In genomic region chr3:175608351-175608750, GRCh38 we compare ENCODE assay signal across 15 cellular contexts.
"Had no signal": no experiment of that assay in that cellular context is flagged by ENCODE, and none has a peak within 500 bp of the region (broad histone marks: within the 10 kb centered on the region; RNA-seq: fewer than 3 reads in every experiment).

No MANE protein-coding gene starts in this region.

- H3K4me3 ChIP-seq: colonic mucosa, esophagus muscularis mucosa, psoas muscle, stomach, thoracic aorta had no signal

- ATAC-seq: natural killer cell treated with Interleukin-12 subunit alpha and Interleukin-12 subunit beta and Interleukin-15 and Interleukin-18, amount 100 ng/mL, for 72 hours; psoas muscle; sciatic nerve; WTC11 had no signal

- H3K27ac ChIP-seq: colonic mucosa, esophagus muscularis mucosa, psoas muscle, stomach, thoracic aorta had no signal

- H3K36me3 ChIP-seq: colonic mucosa, esophagus muscularis mucosa, stomach, thoracic aorta had no signal

- H3K27me3 ChIP-seq: colonic mucosa, esophagus muscularis mucosa, stomach had no signal

- DNase-seq: activated CD4-positive, alpha-beta memory T cell treated with anti-CD3 and anti-CD28 coated beads, Interleukin-2, amount 10 ng/mL, durations not matched to agents 7 days and 5 days; activated CD4-positive, alpha-beta T cell treated with anti-CD3 and anti-CD28 coated beads for 4 hours; activated naive CD4-positive, alpha-beta T cell treated with anti-CD3 and anti-CD28 coated beads, Interleukin-2, amount 50 U/mL, for 16 hours; activated T-cell treated with anti-CD3 and anti-CD28 coated beads, Interleukin-2, amount 50 U/mL, for 24 hours; central memory CD4-positive, alpha-beta T cell; colonic mucosa; kidney glomerular epithelial cell; mesendoderm; psoas muscle; stomach had no signal
